In genomic region chr9:37444890-37445289, GRCh38 we compare ENCODE assay signal across 22 cellular contexts. TPM values are rescaled to one million over a fixed set of nuclear protein-coding genes. Genes with fewer than 3 reads are reported as not detected.
DNase-seq lines count a peak whose midpoint lies in the region; ATAC-seq, FAIRE-seq and TF ChIP-seq lines count a peak whose summit lies in the region.
"Had no signal": no experiment of that assay in that cellular context is flagged by ENCODE, and none has a peak within 500 bp of the region (broad histone marks: within the 10 kb centered on the region; RNA-seq: fewer than 3 reads in every experiment).

No MANE protein-coding gene starts in this region.

- DNase-seq in DMS53 (lab: John Stamatoyannopoulos, UW) (peak; percentile 51), mesothelial cell of epicardium (ENCODE audit: low spot score in 2 of 2, unreplicated experiment in 2 of 2) (no peak), T-helper 1 cell (no peak), OCI-M1 (lab: John Stamatoyannopoulos, UW) (no peak), GM12892 (ENCODE audit: insufficient read length) (no peak)
- no peak for DNase-seq in central memory CD8-positive, alpha-beta T cell (ENCODE audit: low spot score in 2 of 2)
- DNase-seq: ACHN, C1 segment of cervical spinal cord, DND-41, HCEC 1CT, Karpas-422, MG63, NCI-H1048, NCI-H1436, NCI-H1930, NCI-H526 treated with DMSO at 0.1 percent for 48 hours, Right ventricle myocardium superior had no signal

- no peak for ATAC-seq in central memory CD8-positive, alpha-beta T cell (replicated peaks; ENCODE audit: extremely low read depth, poor library complexity, severe bottlenecking)
- ATAC-seq: GM23338 had no signal

- H3K27ac ChIP-seq in 22Rv1, result peak overlapping the region; percentile 79
- H3K27ac ChIP-seq: HL-60 had no signal

- no peaks in the 10 kb centered on the region for H3K9me3 Mint-ChIP-seq in central memory CD8-positive, alpha-beta T cell
- H3K9me3 Mint-ChIP-seq in mesothelial cell of epicardium, result no peaks in the 10 kb centered on the region
- H3K9me3 Mint-ChIP-seq: GM23338, IgD-negative memory B cell had no signal

- no peak for TF ChIP-seq CTCF in 22Rv1 (IDR thresholded peaks at IDR 0.05)
- TF ChIP-seq CTCF in mesothelial cell of epicardium (IDR thresholded peaks at IDR 0.05; ENCODE audit: unreplicated experiment), result no peak

- peak overlapping the region; percentile 35 for H3K27ac Mint-ChIP-seq in central memory CD8-positive, alpha-beta T cell (ENCODE audit: low read depth)
- peak overlapping the region; percentile 79 for H3K27ac Mint-ChIP-seq in mesothelial cell of epicardium
- H3K27ac Mint-ChIP-seq: GM23338 had no signal

- no peak for FAIRE-seq in GM12892 (lab: Jason Lieb, UNC)
- FAIRE-seq: HTR-8/SVneo had no signal

- no peaks in the 10 kb centered on the region for H3K27me3 Mint-ChIP-seq in central memory CD8-positive, alpha-beta T cell
- no peaks in the 10 kb centered on the region for H3K27me3 Mint-ChIP-seq in mesothelial cell of epicardium (ENCODE audit: low read depth)
- H3K27me3 Mint-ChIP-seq: IgD-negative memory B cell had no signal

- no peak overlapping the region for H3K4me3 Mint-ChIP-seq in central memory CD8-positive, alpha-beta T cell
- H3K4me3 Mint-ChIP-seq in mesothelial cell of epicardium, result no peak overlapping the region
- H3K4me3 Mint-ChIP-seq: GM23338, IgD-negative memory B cell had no signal

- H3K36me3 Mint-ChIP-seq in central memory CD8-positive, alpha-beta T cell (ENCODE audit: insufficient read depth), result peaks cover 15% of the 10 kb centered on the region
- peaks cover 18% of the 10 kb centered on the region for H3K36me3 Mint-ChIP-seq in mesothelial cell of epicardium

- peaks cover 12% of the 10 kb centered on the region for H3K4me1 Mint-ChIP-seq in central memory CD8-positive, alpha-beta T cell
- H3K4me1 Mint-ChIP-seq in mesothelial cell of epicardium, result peaks cover 2% of the 10 kb centered on the region

- TF ChIP-seq POLR2A in GM12892 (IDR thresholded peaks at IDR 0.05; ENCODE audit: low read depth, low read length), result no peak

RNA-seq across cellular contexts. Expression of gene ZBTB5, which starts 20.4 kb away (rescaled TPM):
- total RNA-seq in mesothelial cell of epicardium, result 34.2 to 35.3 TPM (median 35.2 TPM) in 3 replicates
- 9.7 TPM for polyA plus RNA-seq in GM12892 (2012; ENCODE audit: missing spikeins)

RNA-seq across cellular contexts. Expression of gene GRHPR, which starts 22.4 kb away (rescaled TPM):
- total RNA-seq in mesothelial cell of epicardium, result 99.5 to 106 TPM (median 102 TPM) in 3 replicates
- 134 TPM for polyA plus RNA-seq in GM12892 (2012; ENCODE audit: missing spikeins)

RNA-seq across cellular contexts. Expression of gene POLR1E, which starts 40.9 kb away (rescaled TPM):
- 24.9 to 27.3 TPM (median 26.1 TPM) in 3 replicates for total RNA-seq in mesothelial cell of epicardium
- 37.6 TPM for polyA plus RNA-seq in GM12892 (2012; ENCODE audit: missing spikeins)
